ENCODE assay signal across 1 cellular context in genomic region chr2:232906867-232907500, GRCh38. TPM values are rescaled to one million over a fixed set of nuclear protein-coding genes. Genes with fewer than 3 reads are reported as not detected.
"Had no signal": no experiment of that assay in that cellular context is flagged by ENCODE, and none has a peak within 500 bp of the region (broad histone marks: within the 10 kb centered on the region; RNA-seq: fewer than 3 reads in every experiment).

No MANE protein-coding gene starts in this region.

RNA-seq across cellular contexts. Expression of gene SNORC, which starts 36.9 kb away (rescaled TPM):
- polyA plus RNA-seq: naive thymus-derived CD8-positive, alpha-beta T cell had no signal
